18 cellular contexts compared by ENCODE assay signal in the genomic region with DNA sequence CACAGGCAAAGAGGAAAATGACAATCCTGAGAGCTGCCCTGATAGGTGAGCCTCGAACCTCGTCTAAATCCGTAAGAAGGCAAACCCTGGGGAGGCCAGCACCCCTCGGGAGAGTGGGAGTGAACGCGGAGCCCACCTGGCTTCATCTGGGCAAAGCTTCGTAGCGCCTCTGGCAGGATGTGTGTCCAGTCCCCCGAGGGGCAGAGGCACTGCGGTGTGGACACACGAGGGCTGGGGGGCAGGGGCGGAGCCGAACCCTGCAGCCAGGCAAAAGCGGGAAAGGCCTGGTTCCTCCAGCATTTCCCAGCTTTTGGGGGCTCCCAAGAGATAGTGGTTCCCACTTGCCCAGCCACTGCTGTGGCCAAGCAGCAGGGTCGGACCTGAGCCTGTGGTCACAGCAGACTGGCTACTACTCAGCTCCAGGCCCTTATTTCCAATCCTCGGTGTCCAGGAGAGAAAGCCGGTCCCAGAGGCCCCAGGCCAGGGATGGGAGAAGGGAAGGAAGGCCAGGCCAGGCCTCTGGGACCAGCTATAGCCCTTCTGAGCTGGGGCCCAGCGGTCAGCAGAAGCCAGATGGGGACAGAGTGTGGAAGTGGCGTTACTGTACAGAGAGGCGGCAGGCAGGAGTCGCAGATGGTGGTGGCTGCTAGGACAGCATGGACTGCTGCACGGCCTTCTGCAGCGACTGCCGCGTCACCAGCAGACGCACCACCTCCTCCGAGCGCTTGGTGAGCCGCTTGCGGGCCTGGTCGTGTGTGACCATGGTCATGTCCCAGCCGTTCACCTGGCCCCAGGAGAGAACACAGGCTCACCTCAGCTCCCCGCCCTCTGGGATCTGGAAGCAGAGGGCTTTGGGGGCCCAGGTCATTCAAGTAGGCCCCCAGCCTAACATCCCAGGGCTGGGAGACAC. TPM values are rescaled to one million over a fixed set of nuclear protein-coding genes. Genes with fewer than 3 reads are reported as not detected.
DNase-seq lines count a peak whose midpoint lies in the region; ATAC-seq, FAIRE-seq and TF ChIP-seq lines count a peak whose summit lies in the region.
"Had no signal": no experiment of that assay in that cellular context is flagged by ENCODE, and none has a peak within 500 bp of the region (broad histone marks: within the 10 kb centered on the region; RNA-seq: fewer than 3 reads in every experiment).

No MANE protein-coding gene starts in this region.

- dilution Hi-C loops in endothelial cell of umbilical vein (cut with MboI; ENCODE audit: extremely low pct_ligation_motif_present, low sequenced_read_pairs), result no loop called here

- H3K9ac ChIP-seq in endothelial cell of umbilical vein (replicated peaks; ENCODE audit: extremely low read depth, insufficient read depth, low read length), result no peak overlapping the region
- H3K9ac ChIP-seq: SK-N-SH had no signal

- H3K27ac Mint-ChIP-seq in progenitor cell of endocrine pancreas, result peak overlapping the region; percentile 67
- H3K27ac Mint-ChIP-seq: CD14-positive monocyte, GM23338 had no signal

- no peak overlapping the region for H2AFZ ChIP-seq in endothelial cell of umbilical vein (ENCODE audit: low read depth, low read length)
- H2AFZ ChIP-seq: GM23338 had no signal

- FAIRE-seq in endothelial cell of umbilical vein (lab: Jason Lieb, UNC), result no peak
- FAIRE-seq: GM12892 had no signal

- H4K20me1 ChIP-seq in endothelial cell of umbilical vein (replicated peaks; ENCODE audit: control insufficient read depth, extremely low read depth, insufficient read depth, low read length), result no peaks in the 10 kb centered on the region

- no peak overlapping the region for H3K4me3 ChIP-seq in RWPE2 (ENCODE audit: severe bottlenecking)
- H3K4me3 ChIP-seq in endothelial cell of umbilical vein (replicated peaks in 1 of 3; ENCODE audit: insufficient read depth in 1 of 3, low read depth in 1 of 3, low read length in 3 of 3), result no peak overlapping the region
- H3K4me3 ChIP-seq in esophagus squamous epithelium, result no peak overlapping the region
- H3K4me3 ChIP-seq: GM23338 had no signal

- H3K36me3 ChIP-seq in RWPE2 (ENCODE audit: low read depth) (peaks cover 5% of the 10 kb centered on the region; the same call in 1 of the 2 replicates), endothelial cell of umbilical vein (ENCODE audit: control insufficient read depth in 2 of 2, extremely low read depth in 1 of 2, insufficient read depth in 2 of 2, low read length in 2 of 2) (peaks cover 5 to 25% of the 10 kb centered on the region in 2 experiments), esophagus squamous epithelium (peaks cover 18 to 49% (median 26%) of the 10 kb centered on the region in 3 donors)

- no TSS peak for BruUV-seq in endothelial cell of umbilical vein (replicated peaks; lab: Mats Ljungman, UMichigan)

- peaks cover 12% of the 10 kb centered on the region for H3K4me1 ChIP-seq in RWPE2 (ENCODE audit: insufficient read depth, poor library complexity, severe bottlenecking)
- peaks cover 22% of the 10 kb centered on the region for H3K4me1 ChIP-seq in endothelial cell of umbilical vein (ENCODE audit: control insufficient read depth, extremely low read depth, insufficient read depth, low read length)
- H3K4me1 ChIP-seq in esophagus squamous epithelium, result peaks cover 36 to 80% (median 46%) of the 10 kb centered on the region in 3 donors

- WGBS in esophagus squamous epithelium, 2 donors, result 85 to 88% methylated on average over 4 to 27 of the region's 33 CpGs

- no peak overlapping the region for H3K4me3 Mint-ChIP-seq in progenitor cell of endocrine pancreas (ENCODE audit: low read depth)
- H3K4me3 Mint-ChIP-seq: CD14-positive monocyte, GM23338 had no signal

- peaks cover 13% of the 10 kb centered on the region for H3K4me1 Mint-ChIP-seq in progenitor cell of endocrine pancreas (ENCODE audit: low read depth)

- H3K79me2 ChIP-seq in endothelial cell of umbilical vein (ENCODE audit: control insufficient read depth, insufficient read depth, low read length), result peaks cover 28% of the 10 kb centered on the region

- H3K27ac ChIP-seq in RWPE2 (ENCODE audit: poor library complexity, severe bottlenecking) (no peak overlapping the region), endothelial cell of umbilical vein (ENCODE audit: insufficient read depth, low read depth, low read length) (no peak overlapping the region), esophagus squamous epithelium (no peak overlapping the region)

- H3K36me3 Mint-ChIP-seq in progenitor cell of endocrine pancreas (ENCODE audit: insufficient read depth), result peaks cover 3% of the 10 kb centered on the region

- POLR2A ChIA-PET in endothelial cell of umbilical vein (lab: Charles Lee), result interaction anchor here (0.9 kb wide), 1 partner anchor 27 kb away, joined by 3 read pairs; a partner anchor contains a TSS

- DNase-seq in RWPE2 (ENCODE audit: low spot score), result peak; percentile 62
- DNase-seq in endothelial cell of umbilical vein (ENCODE audit: low read depth, low spot score), result no peak
- no peak for DNase-seq in progenitor cell of endocrine pancreas (ENCODE audit: low spot score, unreplicated experiment)
- DNase-seq in esophagus squamous epithelium (lab: John Stamatoyannopoulos, UW), result no peak
- DNase-seq: ACHN, AML-193, DMS153, NCI-H1092 treated with DMSO at 0.1 percent for 48 hours, NCI-H2081 treated with DMSO at 0.1 percent for 48 hours, NCI-H510A treated with DMSO at 0.1 percent for 48 hours, NCI-H82, SHP77, SK-N-SH had no signal

- H3K4me2 ChIP-seq in endothelial cell of umbilical vein (ENCODE audit: insufficient read depth, low read length), result no peak overlapping the region
- H3K4me2 ChIP-seq: GM23338, SK-N-SH had no signal

- H3K9me3 ChIP-seq in RWPE2 (ENCODE audit: severe bottlenecking), result no peaks in the 10 kb centered on the region
- H3K9me3 ChIP-seq in endothelial cell of umbilical vein (replicated peaks; ENCODE audit: control insufficient read depth, insufficient read depth, low read length), result no peaks in the 10 kb centered on the region
- H3K9me3 ChIP-seq in esophagus squamous epithelium, result no peaks in the 10 kb centered on the region
- H3K9me3 ChIP-seq: Caco-2, SK-N-SH had no signal

- no peaks in the 10 kb centered on the region for H3K27me3 Mint-ChIP-seq in progenitor cell of endocrine pancreas

- intact Hi-C loops in endothelial cell of umbilical vein (cut with micrococcal nuclease), result no loop called here
- intact Hi-C loops in esophagus squamous epithelium (cut with DNase I), result no loop called here

- TF ChIP-seq CTCF in RWPE2 (IDR thresholded peaks at IDR 0.05; ENCODE audit: poor library complexity, severe bottlenecking), result no peak
- no peak for TF ChIP-seq CTCF in endothelial cell of umbilical vein (IDR thresholded peaks at IDR 0.05; ENCODE audit: extremely low read depth in 1 of 2, insufficient read depth in 1 of 2, low read depth in 1 of 2, low read length in 2 of 2)
- TF ChIP-seq CTCF in progenitor cell of endocrine pancreas (IDR thresholded peaks at IDR 0.05; ENCODE audit: unreplicated experiment), result no peak
- no peak for TF ChIP-seq CTCF in esophagus squamous epithelium (IDR thresholded peaks at IDR 0.05)

- ATAC-seq in RWPE2 (ENCODE audit: low read depth) (no peak), GM21423 (IDR thresholded peaks at IDR 0.05; ENCODE audit: unreplicated experiment) (no peak)
- ATAC-seq: GM23338 had no signal

- H3K27me3 ChIP-seq in RWPE2 (ENCODE audit: insufficient read depth, poor library complexity, severe bottlenecking) (no peaks in the 10 kb centered on the region), endothelial cell of umbilical vein (ENCODE audit: control insufficient read depth in 2 of 2, insufficient read depth in 2 of 2, low read length in 2 of 2) (no peaks in the 10 kb centered on the region), esophagus squamous epithelium (no peaks in the 10 kb centered on the region)

- H3K9me3 Mint-ChIP-seq in progenitor cell of endocrine pancreas (ENCODE audit: low read depth), result no peaks in the 10 kb centered on the region
- H3K9me3 Mint-ChIP-seq: CD14-positive monocyte, GM23338 had no signal

- CTCF ChIA-PET in endothelial cell of umbilical vein (lab: Charles Lee), result no interaction called here

- TF ChIP-seq POLR2A in endothelial cell of umbilical vein (IDR thresholded peaks at IDR 0.05; ENCODE audit: low read depth, low read length) (peak; percentile 21), esophagus squamous epithelium (IDR thresholded peaks at IDR 0.05) (no peak)

- H3K9me1 ChIP-seq in endothelial cell of umbilical vein (replicated peaks; ENCODE audit: control insufficient read depth, extremely low read depth, insufficient read depth, low read length), result no peaks in the 10 kb centered on the region

RNA-seq across cellular contexts. Expression of a gene that starts 5.0 kb away (rescaled TPM):
- total RNA-seq in endothelial cell of umbilical vein (247 and 254 TPM in 2 replicates), progenitor cell of endocrine pancreas (81.3 and 93.8 TPM in 2 replicates), esophagus squamous epithelium (100 to 1,000 TPM; 185 to 371 (median 293) TPM)
- 315 and 359 TPM in 2 replicates for polyA plus RNA-seq in endothelial cell of umbilical vein
- polyA plus RNA-seq in endothelial cell of umbilical vein (2011; cell fraction: cytosol; rRNA removed), result 243 and 274 TPM in 2 replicates
- 115 and 129 TPM in 2 replicates for polyA plus RNA-seq in endothelial cell of umbilical vein (2011; cell fraction: nucleus; rRNA removed)
- 230 and 275 TPM in 2 replicates for polyA plus RNA-seq in endothelial cell of umbilical vein (2012)
- 113 and 128 TPM in 2 replicates for polyA minus RNA-seq in endothelial cell of umbilical vein
- 62.4 TPM for polyA minus RNA-seq in endothelial cell of umbilical vein (2011; cell fraction: cytosol; rRNA and poly(A)+ RNA removed)
- polyA minus RNA-seq in endothelial cell of umbilical vein (2011; cell fraction: nucleus; rRNA and poly(A)+ RNA removed), result 42.9 and 53.8 TPM in 2 replicates

RNA-seq across cellular contexts. Expression of a gene that starts 5.3 kb away (rescaled TPM):
- 54.0 and 62.2 TPM in 2 replicates for total RNA-seq in endothelial cell of umbilical vein
- 105 and 148 TPM in 2 replicates for polyA plus RNA-seq in endothelial cell of umbilical vein
- 58.1 and 73.4 TPM in 2 replicates for polyA plus RNA-seq in endothelial cell of umbilical vein (2011; cell fraction: cytosol; rRNA removed)
- polyA plus RNA-seq in endothelial cell of umbilical vein (2011; cell fraction: nucleus; rRNA removed), result 19.0 and 22.6 TPM in 2 replicates
- polyA plus RNA-seq in endothelial cell of umbilical vein (2012), result 41.7 and 65.4 TPM in 2 replicates
- 18.8 and 21.5 TPM in 2 replicates for polyA minus RNA-seq in endothelial cell of umbilical vein
- polyA minus RNA-seq in endothelial cell of umbilical vein (2011; cell fraction: cytosol; rRNA and poly(A)+ RNA removed), result 52.3 TPM
- 8.3 and 10.8 TPM in 2 replicates for polyA minus RNA-seq in endothelial cell of umbilical vein (2011; cell fraction: nucleus; rRNA and poly(A)+ RNA removed)
- 40.0 and 42.8 TPM in 2 replicates for total RNA-seq in progenitor cell of endocrine pancreas
- total RNA-seq in esophagus squamous epithelium, result 10 to 100 TPM; 14.5 to 26.3 (median 19.0) TPM

RNA-seq across cellular contexts. Expression of a gene that starts 26.8 kb away (rescaled TPM):
- total RNA-seq in endothelial cell of umbilical vein (20.8 and 25.9 TPM in 2 replicates), progenitor cell of endocrine pancreas (16.4 and 16.5 TPM in 2 replicates), esophagus squamous epithelium (10 to 100 TPM in 2 of 4 donors, 1 to 10 TPM in 2; 5.9 to 14.3 (median 9.8) TPM)
- 17.9 and 20.5 TPM in 2 replicates for polyA plus RNA-seq in endothelial cell of umbilical vein
- polyA plus RNA-seq in endothelial cell of umbilical vein (2011; cell fraction: cytosol; rRNA removed), result 10.2 and 12.2 TPM in 2 replicates
- polyA plus RNA-seq in endothelial cell of umbilical vein (2011; cell fraction: nucleus; rRNA removed), result 15.5 and 18.1 TPM in 2 replicates
- polyA plus RNA-seq in endothelial cell of umbilical vein (2012), result 15.5 and 20.4 TPM in 2 replicates
- 15.2 and 16.2 TPM in 2 replicates for polyA minus RNA-seq in endothelial cell of umbilical vein
- 5.1 TPM for polyA minus RNA-seq in endothelial cell of umbilical vein (2011; cell fraction: cytosol; rRNA and poly(A)+ RNA removed)
- polyA minus RNA-seq in endothelial cell of umbilical vein (2011; cell fraction: nucleus; rRNA and poly(A)+ RNA removed), result 10.5 and 14.0 TPM in 2 replicates

RNA-seq across cellular contexts. Expression of a gene that starts 27.3 kb away (rescaled TPM):
- 15.9 and 17.8 TPM in 2 replicates for total RNA-seq in endothelial cell of umbilical vein
- polyA plus RNA-seq in endothelial cell of umbilical vein, result 14.7 and 15.4 TPM in 2 replicates
- polyA plus RNA-seq in endothelial cell of umbilical vein (2011; cell fraction: cytosol; rRNA removed), result 12.7 and 12.9 TPM in 2 replicates
- polyA plus RNA-seq in endothelial cell of umbilical vein (2011; cell fraction: nucleus; rRNA removed), result 24.1 and 28.5 TPM in 2 replicates
- 11.4 and 13.2 TPM in 2 replicates for polyA plus RNA-seq in endothelial cell of umbilical vein (2012)
- polyA minus RNA-seq in endothelial cell of umbilical vein, result 25.5 and 28.3 TPM in 2 replicates
- 4.6 TPM for polyA minus RNA-seq in endothelial cell of umbilical vein (2011; cell fraction: cytosol; rRNA and poly(A)+ RNA removed)
- polyA minus RNA-seq in endothelial cell of umbilical vein (2011; cell fraction: nucleus; rRNA and poly(A)+ RNA removed), result 12.6 and 13.4 TPM in 2 replicates
- 19.2 and 22.0 TPM in 2 replicates for total RNA-seq in progenitor cell of endocrine pancreas
- 10 to 100 TPM; 10.8 to 16.8 (median 14.3) TPM for total RNA-seq in esophagus squamous epithelium

RNA-seq across cellular contexts. Expression of a gene that starts 32.6 kb away (rescaled TPM):
- total RNA-seq in endothelial cell of umbilical vein (0.22 and 0.37 TPM in 2 replicates), progenitor cell of endocrine pancreas (0.89 and 0.95 TPM in 2 replicates), esophagus squamous epithelium (1 to 10 TPM in 1 of 4 donors, under 1 TPM in 2, not detected in 1; 0.38 to 1.1 (median 0.97) TPM)
- polyA plus RNA-seq in endothelial cell of umbilical vein, result 0.10 and 0.19 TPM in 2 replicates
- polyA plus RNA-seq in endothelial cell of umbilical vein (2011; cell fraction: cytosol; rRNA removed), result 0.08 and 0.15 TPM in 2 replicates
- polyA plus RNA-seq in endothelial cell of umbilical vein (2011; cell fraction: nucleus; rRNA removed), result 0.10 and 0.14 TPM in 2 replicates
- polyA plus RNA-seq in endothelial cell of umbilical vein (2012), result 0.41 TPM in 1 of 2 replicates, not detected in the other
- 0.70 TPM in 1 of 2 replicates, not detected in the other for polyA minus RNA-seq in endothelial cell of umbilical vein
- polyA minus RNA-seq in endothelial cell of umbilical vein (2011; cell fraction: cytosol; rRNA and poly(A)+ RNA removed), result 42.4 TPM
- not detected in 2 replicates for polyA minus RNA-seq in endothelial cell of umbilical vein (2011; cell fraction: nucleus; rRNA and poly(A)+ RNA removed)
